20 cellular contexts compared by ENCODE assay signal in the genomic region with DNA sequence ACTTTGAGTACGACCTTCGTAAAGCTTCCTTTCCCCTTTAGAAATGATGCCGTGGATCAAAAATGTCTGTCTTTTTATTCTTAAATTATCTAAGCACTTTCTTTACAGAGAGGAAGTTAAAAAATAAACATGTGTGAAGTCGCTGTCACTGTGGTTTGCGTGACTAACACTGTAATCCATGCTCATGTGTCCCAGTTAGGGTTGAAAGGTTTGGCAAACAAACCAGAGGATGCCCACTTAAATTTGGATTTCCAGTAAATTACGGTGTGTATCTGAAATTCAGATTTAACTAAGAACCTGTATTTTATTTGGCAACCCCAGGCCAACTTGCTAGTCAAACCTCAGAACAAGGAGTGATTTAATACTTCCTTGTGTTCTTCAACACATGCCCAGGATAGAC. TPM values are rescaled to one million over a fixed set of nuclear protein-coding genes. Genes with fewer than 3 reads are reported as not detected.
DNase-seq lines count a peak whose midpoint lies in the region; ATAC-seq, FAIRE-seq and TF ChIP-seq lines count a peak whose summit lies in the region.
"Had no signal": no experiment of that assay in that cellular context is flagged by ENCODE, and none has a peak within 500 bp of the region (broad histone marks: within the 10 kb centered on the region; RNA-seq: fewer than 3 reads in every experiment).

No MANE protein-coding gene starts in this region.

- H3K4me1 Mint-ChIP-seq in activated CD8-positive, alpha-beta T cell treated with anti-CD3 and anti-CD28 coated beads, Interleukin-2, amount 10 ng/mL, durations not matched to agents 7 days and 5 days (ENCODE audit: low read depth): peaks cover 15% of the 10 kb centered on the region
- H3K4me1 Mint-ChIP-seq in nephron progenitor cell: peaks cover 44% of the 10 kb centered on the region

- peak overlapping the region; percentile 50 for H3K27ac Mint-ChIP-seq in activated CD8-positive, alpha-beta T cell treated with anti-CD3 and anti-CD28 coated beads, Interleukin-2, amount 10 ng/mL, durations not matched to agents 7 days and 5 days
- H3K27ac Mint-ChIP-seq in nephron progenitor cell: peak overlapping the region; percentile 75
- H3K27ac Mint-ChIP-seq: IgD-negative memory B cell had no signal

- no peaks in the 10 kb centered on the region for H3K36me3 ChIP-seq in osteoblast (ENCODE audit: insufficient read depth, low read length)
- H3K36me3 ChIP-seq: BLaER1 treated with 17β-estradiol and CSF1 and Interleukin-3, amounts not matched to agents 10 nM and 100 nM had no signal

- no peak for ATAC-seq in activated CD8-positive, alpha-beta T cell treated with anti-CD3 and anti-CD28 coated beads, Interleukin-2, amount 10 ng/mL, durations not matched to agents 7 days and 5 days
- ATAC-seq in HG02798 (IDR thresholded peaks at IDR 0.05; ENCODE audit: poor library complexity, unreplicated experiment) (no peak), HG03097 (IDR thresholded peaks at IDR 0.05; ENCODE audit: low FRiP score, unreplicated experiment) (no peak)

- no peaks in the 10 kb centered on the region for H3K27me3 ChIP-seq in osteoblast (ENCODE audit: insufficient read depth, low read length)
- H3K27me3 ChIP-seq: BLaER1 treated with 17β-estradiol and CSF1 and Interleukin-3, amounts not matched to agents 10 nM and 100 nM had no signal

- CTCF ChIA-PET in activated CD8-positive, alpha-beta T cell treated with anti-CD3 and anti-CD28 coated beads, Interleukin-2, amount 10 ng/mL, durations not matched to agents 7 days and 5 days (lab: Charles Lee): no interaction called here

- H3K79me2 ChIP-seq in osteoblast (ENCODE audit: insufficient read depth, low read length): no peaks in the 10 kb centered on the region

- H3K36me3 Mint-ChIP-seq in activated CD8-positive, alpha-beta T cell treated with anti-CD3 and anti-CD28 coated beads, Interleukin-2, amount 10 ng/mL, durations not matched to agents 7 days and 5 days (ENCODE audit: low read depth): no peaks in the 10 kb centered on the region
- H3K36me3 Mint-ChIP-seq in nephron progenitor cell (ENCODE audit: low read depth): no peaks in the 10 kb centered on the region
- H3K36me3 Mint-ChIP-seq: IgD-negative memory B cell had no signal

- H2AFZ ChIP-seq in osteoblast (ENCODE audit: low read length): no peak overlapping the region

- H3K4me3 Mint-ChIP-seq in activated CD8-positive, alpha-beta T cell treated with anti-CD3 and anti-CD28 coated beads, Interleukin-2, amount 10 ng/mL, durations not matched to agents 7 days and 5 days: no peak overlapping the region
- peak overlapping the region; percentile 21 for H3K4me3 Mint-ChIP-seq in nephron progenitor cell

- no peaks in the 10 kb centered on the region for H3K9me3 Mint-ChIP-seq in activated CD8-positive, alpha-beta T cell treated with anti-CD3 and anti-CD28 coated beads, Interleukin-2, amount 10 ng/mL, durations not matched to agents 7 days and 5 days (ENCODE audit: insufficient read depth)
- peaks cover 18% of the 10 kb centered on the region for H3K9me3 Mint-ChIP-seq in nephron progenitor cell

- POLR2A ChIA-PET in activated CD8-positive, alpha-beta T cell treated with anti-CD3 and anti-CD28 coated beads, Interleukin-2, amount 10 ng/mL, durations not matched to agents 7 days and 5 days (lab: Charles Lee): no interaction called here

- peaks cover 31% of the 10 kb centered on the region for H3K27me3 Mint-ChIP-seq in activated CD8-positive, alpha-beta T cell treated with anti-CD3 and anti-CD28 coated beads, Interleukin-2, amount 10 ng/mL, durations not matched to agents 7 days and 5 days (ENCODE audit: low read depth)
- H3K27me3 Mint-ChIP-seq in nephron progenitor cell (ENCODE audit: low read depth, poor library complexity): peaks cover 3% of the 10 kb centered on the region
- H3K27me3 Mint-ChIP-seq: IgD-negative memory B cell had no signal

- no peak for TF ChIP-seq CTCF in nephron progenitor cell (IDR thresholded peaks at IDR 0.05)
- TF ChIP-seq CTCF in osteoblast (IDR thresholded peaks at IDR 0.05; ENCODE audit: extremely low read depth, low read depth, low read length): no peak

- no peaks in the 10 kb centered on the region for H3K4me1 ChIP-seq in osteoblast (ENCODE audit: insufficient read depth, low read length)
- H3K4me1 ChIP-seq: BLaER1 treated with 17β-estradiol and CSF1 and Interleukin-3, amounts not matched to agents 10 nM and 100 nM had no signal

- no peak overlapping the region for H3K4me3 ChIP-seq in osteoblast (ENCODE audit: insufficient read depth, low read length)
- H3K4me3 ChIP-seq: BLaER1 treated with 17β-estradiol and CSF1 and Interleukin-3, amounts not matched to agents 10 nM and 100 nM had no signal

- H3K27ac ChIP-seq in osteoblast (ENCODE audit: low read depth, low read length): no peak overlapping the region
- H3K27ac ChIP-seq: 22Rv1; BLaER1 treated with 17β-estradiol and CSF1 and Interleukin-3, amounts not matched to agents 10 nM and 100 nM had no signal

- no peaks in the 10 kb centered on the region for H3K9me3 ChIP-seq in osteoblast (ENCODE audit: low read depth, low read length)
- H3K9me3 ChIP-seq: BLaER1 treated with 17β-estradiol and CSF1 and Interleukin-3, amounts not matched to agents 10 nM and 100 nM had no signal

- H3K4me2 ChIP-seq in osteoblast (ENCODE audit: insufficient read depth, low read length): no peak overlapping the region
- H3K4me2 ChIP-seq: BLaER1 treated with 17β-estradiol and CSF1 and Interleukin-3, amounts not matched to agents 10 nM and 100 nM had no signal

- TF ChIP-seq POLR2A in GM12891 (IDR thresholded peaks at IDR 0.05; ENCODE audit: low read depth, low read length): no peak

- DNase-seq in DMS53 (lab: John Stamatoyannopoulos, UW): peak; percentile 10
- DNase-seq in DMS53 treated with DMSO at 0.1 percent for 48 hours (lab: John Stamatoyannopoulos, UW; ENCODE audit: unreplicated experiment): no peak
- DNase-seq in GM12891 (ENCODE audit: insufficient read length, low spot score): no peak
- DNase-seq in activated CD8-positive, alpha-beta T cell treated with anti-CD3 and anti-CD28 coated beads, Interleukin-2, amount 10 ng/mL, durations not matched to agents 7 days and 5 days: peak; percentile 22
- no peak for DNase-seq in nephron progenitor cell
- DNase-seq in osteoblast (ENCODE audit: insufficient read length, low spot score, missing footprints): no peak
- DNase-seq: DMS153, NCI-H1417 treated with DMSO at 0.1 percent for 48 hours, NCI-H2029, NCI-H2171 treated with DMSO at 0.1 percent for 48 hours, NCI-H524, SHP77 treated with DMSO at 0.1 percent for 48 hours had no signal

- no peak for FAIRE-seq in GM12891 (lab: Jason Lieb, UNC)
- FAIRE-seq: GM18507, H54 had no signal

- H4K20me1 ChIP-seq in osteoblast (ENCODE audit: insufficient read depth, low read length): no peaks in the 10 kb centered on the region
- H4K20me1 ChIP-seq: BLaER1 treated with 17β-estradiol and CSF1 and Interleukin-3, amounts not matched to agents 10 nM and 100 nM had no signal

TF ChIP-seq in GM12891, 5 proteins besides CTCF, POLR2A, EP300 and RAD21:
- TF ChIP-seq SPI1 (IDR thresholded peaks at IDR 0.05; ENCODE audit: low read depth, low read length) (0 out of 2 replicates have a peak, but pooled peaks have one; percentile 10), PAX5 (IDR thresholded peaks at IDR 0.05; ENCODE audit: insufficient read depth, low read length, severe bottlenecking) (no peak)

RNA-seq across cellular contexts. Expression of a gene that starts 21.1 kb away (rescaled TPM):
- polyA plus RNA-seq in GM12891 (2012; ENCODE audit: low read depth, missing spikeins): 1,438 TPM
- 10 to 100 TPM; 46.0 to 50.7 TPM for total RNA-seq in activated CD8-positive, alpha-beta T cell treated with anti-CD3 and anti-CD28 coated beads, Interleukin-2, amount 10 ng/mL, durations not matched to agents 7 days and 5 days
- total RNA-seq in osteoblast: 1.1 and 19.7 TPM in 2 replicates
- total RNA-seq: HT1080 had no signal

RNA-seq across cellular contexts. Expression of a gene that starts 38.5 kb away (rescaled TPM):
- 643 TPM for polyA plus RNA-seq in GM12891 (2012; ENCODE audit: low read depth, missing spikeins)
- total RNA-seq in activated CD8-positive, alpha-beta T cell treated with anti-CD3 and anti-CD28 coated beads, Interleukin-2, amount 10 ng/mL, durations not matched to agents 7 days and 5 days: 10 to 100 TPM; 15.0 to 16.9 TPM
- total RNA-seq in osteoblast: not detected in 2 replicates
- total RNA-seq: HT1080 had no signal

Comparison
In these comparisons a context has a peak if more than half of its experiments do, and no peak if none do; other contexts are left out.
1. DNase-seq: peak in DMS53 (single experiment) and activated CD8-positive, alpha-beta T cell treated with anti-CD3 and anti-CD28 coated beads, Interleukin-2, amount 10 ng/mL, durations not matched to agents 7 days and 5 days (single experiment); none in DMS53 treated with DMSO at 0.1 percent for 48 hours (single experiment), GM12891 (single experiment), nephron progenitor cell (single experiment) and osteoblast (single experiment).
2. RNA of a gene that starts 38.5 kb away (total RNA-seq): 15.0 to 16.9 TPM in activated CD8-positive, alpha-beta T cell treated with anti-CD3 and anti-CD28 coated beads, Interleukin-2, amount 10 ng/mL, durations not matched to agents 7 days and 5 days; not detected in osteoblast; every median in the first group is over 10 times any median in the second.